In the genomic region with DNA sequence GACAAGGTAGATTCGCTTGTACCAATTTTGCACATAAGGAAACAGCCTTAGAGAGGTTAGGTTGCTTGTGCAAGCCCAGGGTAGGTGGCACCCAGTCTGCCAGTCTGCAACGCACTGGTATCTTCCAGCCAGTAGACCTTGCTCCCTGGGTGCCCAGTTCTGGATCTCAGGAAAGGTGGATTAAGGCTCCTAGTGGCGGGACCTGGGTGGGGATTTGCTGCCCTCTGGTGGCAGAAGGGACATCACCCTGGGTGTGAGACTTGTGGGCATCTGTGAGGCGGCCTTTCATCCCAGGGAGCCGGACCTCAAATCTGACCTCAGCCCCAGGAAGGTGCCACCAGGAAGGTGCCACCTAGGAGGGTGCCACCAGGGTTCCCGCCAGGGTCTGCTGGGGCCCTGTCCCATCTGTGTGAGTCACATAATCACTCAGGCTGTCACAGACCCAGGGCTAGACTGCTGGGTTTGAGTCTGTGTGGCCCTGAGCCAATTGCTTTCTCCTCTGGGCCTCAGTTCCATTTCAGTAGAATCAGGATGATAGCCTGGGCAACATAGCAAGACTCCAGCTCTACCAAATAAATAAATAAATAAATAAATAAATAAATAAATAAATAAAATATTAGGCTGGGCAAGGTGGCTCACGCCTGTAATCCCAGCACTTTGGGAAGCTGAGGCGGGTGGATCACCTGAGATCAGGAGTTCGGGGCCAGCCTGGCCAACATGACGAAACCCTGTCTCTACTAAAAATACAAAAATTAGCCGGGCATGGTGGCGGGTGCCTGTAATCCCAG, we compare ENCODE assay signal across 9 cellular contexts. TPM values are rescaled to one million over a fixed set of nuclear protein-coding genes. Genes with fewer than 3 reads are reported as not detected.
DNase-seq lines count a peak whose midpoint lies in the region; ATAC-seq, FAIRE-seq and TF ChIP-seq lines count a peak whose summit lies in the region.
"Had no signal": no experiment of that assay in that cellular context is flagged by ENCODE, and none has a peak within 500 bp of the region (broad histone marks: within the 10 kb centered on the region; RNA-seq: fewer than 3 reads in every experiment).

No MANE protein-coding gene starts in this region.

- in situ Hi-C loops in astrocyte of the spinal cord (cut with HindIII; ENCODE audit: low sequenced_read_pairs) = no loop called here

- DNase-seq in SIG-M5 treated with dmso at 0.1 percent for 504 hours (lab: John Stamatoyannopoulos, UW; ENCODE audit: unreplicated experiment) = peak; percentile 63
- DNase-seq in SIG-M5 (lab: John Stamatoyannopoulos, UW) = no peak
- DNase-seq in NCI-H146 (lab: John Stamatoyannopoulos, UW) = peak; percentile 67
- DNase-seq in T-helper 9 cell = peak; percentile 75
- peak; percentile 72 for DNase-seq in astrocyte of the spinal cord (ENCODE audit: low read depth, low spot score)
- peak in 50 of 51 donors; percentile 6 to 88 (median 58) for DNase-seq in hypothalamus (lab: John Stamatoyannopoulos, UW)
- peak; percentile 94 for DNase-seq in small intestine

- H3K27ac ChIP-seq in small intestine (ENCODE audit: low read depth in 1 of 2, low read length in 1 of 2) = no peak overlapping the region

- H3K27me3 ChIP-seq in small intestine (ENCODE audit: control insufficient read depth in 2 of 2, insufficient read depth in 2 of 2, low read length in 2 of 2) = no peaks in the 10 kb centered on the region

- H3K4me3 ChIP-seq in astrocyte of the spinal cord (ENCODE audit: low read depth, low read length) (no peak overlapping the region), small intestine (ENCODE audit: low read depth in 1 of 2, low read length in 2 of 2) (no peak overlapping the region)

- TF ChIP-seq CTCF in astrocyte of the spinal cord (IDR thresholded peaks at IDR 0.05; ENCODE audit: low read depth, low read length) = peak; percentile 91

- H3K36me3 ChIP-seq in small intestine (ENCODE audit: control insufficient read depth in 2 of 2, insufficient read depth in 2 of 2, low read length in 2 of 2) = no peaks in the 10 kb centered on the region

- ATAC-seq in GM21360 (IDR thresholded peaks at IDR 0.05; ENCODE audit: unreplicated experiment) = no peak

- no peaks in the 10 kb centered on the region for H3K4me1 ChIP-seq in small intestine (ENCODE audit: control insufficient read depth in 2 of 2, insufficient read depth in 1 of 2, low read depth in 1 of 2, low read length in 1 of 2)

- FAIRE-seq in small intestine (lab: Jason Lieb, UNC) = no peak
- FAIRE-seq: G401.6 had no signal

- no peaks in the 10 kb centered on the region for H3K9me3 ChIP-seq in small intestine (ENCODE audit: control insufficient read depth, low read depth)

- 55 to 68% (median 68%) methylated on average over 9 to 11 of the region's 12 CpGs for WGBS in small intestine, 3 donors

RNA-seq across cellular contexts. Expression of a gene that starts 5.3 kb away (rescaled TPM):
- 10 to 100 TPM; 17.5 to 21.5 (median 18.6) TPM for polyA plus RNA-seq in small intestine

RNA-seq across cellular contexts. Expression of a gene that starts 34.6 kb away (rescaled TPM):
- polyA plus RNA-seq in small intestine = under 1 TPM in 1 of 3 donors, not detected in 2; 0.09 TPM

RNA-seq across cellular contexts. Expression of a gene that starts 42.5 kb away (rescaled TPM):
- polyA plus RNA-seq in small intestine = 1 to 10 TPM in 2 of 3 donors, under 1 TPM in 1; 0.89 to 8.8 (median 4.1) TPM
